In the genomic region with DNA sequence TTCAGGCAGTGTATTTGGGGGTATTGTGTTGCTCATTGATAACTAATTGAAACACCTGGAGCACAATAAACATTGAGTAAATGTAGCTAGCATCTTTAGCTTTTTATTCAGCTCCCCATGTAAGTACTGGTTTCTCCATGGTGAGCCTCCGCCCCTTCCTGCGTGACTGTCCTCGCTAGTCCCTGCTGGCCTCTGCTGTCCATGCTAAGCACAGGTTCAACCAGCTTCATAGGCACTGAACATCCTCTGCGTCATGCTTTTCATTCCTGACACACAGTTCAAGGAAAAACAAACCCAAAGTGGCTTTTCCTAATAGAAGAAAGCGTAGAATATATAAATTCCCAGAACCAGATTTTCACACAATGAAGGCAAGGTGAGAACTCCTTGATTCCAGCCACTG, we compare ENCODE assay signal across 24 cellular contexts.
"Had no signal": no experiment of that assay in that cellular context is flagged by ENCODE, and none has a peak within 500 bp of the region (broad histone marks: within the 10 kb centered on the region; RNA-seq: fewer than 3 reads in every experiment).

No MANE protein-coding gene starts in this region.

- H3K27ac ChIP-seq: breast epithelium, gastrocnemius medialis, neutrophil, right lobe of liver, skin epidermis, upper lobe of left lung, VCaP had no signal

- H3K36me3 ChIP-seq: breast epithelium, gastrocnemius medialis, neutrophil, right lobe of liver, upper lobe of left lung had no signal

- H3K4me3 ChIP-seq: breast epithelium, gastrocnemius medialis, mucosa of descending colon, right lobe of liver, skin epidermis, upper lobe of left lung had no signal

- ATAC-seq: activated T-cell treated with anti-CD3 and anti-CD28 coated beads, Interleukin-2, amount 50 U/mL, for 72 hours; esophagus mucosa; gastrocnemius medialis; stimulated activated effector memory CD8-positive, alpha-beta T cell treated with anti-CD3 and anti-CD28 coated beads, Interleukin-12 subunit alpha, Interleukin-12 subunit beta, amount 100 ng/mL, for 72 hours had no signal

- H3K9me3 ChIP-seq: breast epithelium, gastrocnemius medialis, mucosa of descending colon, neutrophil, right lobe of liver, upper lobe of left lung had no signal

- FAIRE-seq: keratinocyte had no signal

- H3K4me1 ChIP-seq: breast epithelium, gastrocnemius medialis, right lobe of liver, upper lobe of left lung had no signal

- H3K27me3 ChIP-seq: breast epithelium, gastrocnemius medialis, neutrophil, right lobe of liver, upper lobe of left lung had no signal

- DNase-seq: activated CD4-positive, alpha-beta T cell treated with anti-CD3 and anti-CD28 coated beads for 4 hours; activated CD4-positive, alpha-beta T cell treated with anti-CD3 and anti-CD28 coated beads, Interleukin-2, amount 50 U/mL, for 4 hours; activated effector memory CD4-positive, alpha-beta T cell treated with anti-CD3 and anti-CD28 coated beads, Interleukin-2, amount 50 U/mL, for 16 hours; activated naive CD4-positive, alpha-beta T cell treated with anti-CD3 and anti-CD28 coated beads for 36 hours; activated naive CD8-positive, alpha-beta T cell treated with anti-CD3 and anti-CD28 coated beads for 36 hours; activated T-cell treated with anti-CD3 and anti-CD28 coated beads for 4 hours; activated T-cell treated with anti-CD3 and anti-CD28 coated beads, Interleukin-2, amount 50 U/mL, for 72 hours; central memory CD4-positive, alpha-beta T cell; endodermal cell; gastrocnemius medialis; glutamatergic neuron; nephron progenitor cell; right lobe of liver; stimulated activated CD4-positive, alpha-beta T cell treated with anti-CD3 and anti-CD28 coated beads, Interleukin-4, amount 100 ng/mL, for 24 hours; T-helper 1 cell; upper lobe of left lung had no signal
